In the genomic region with DNA sequence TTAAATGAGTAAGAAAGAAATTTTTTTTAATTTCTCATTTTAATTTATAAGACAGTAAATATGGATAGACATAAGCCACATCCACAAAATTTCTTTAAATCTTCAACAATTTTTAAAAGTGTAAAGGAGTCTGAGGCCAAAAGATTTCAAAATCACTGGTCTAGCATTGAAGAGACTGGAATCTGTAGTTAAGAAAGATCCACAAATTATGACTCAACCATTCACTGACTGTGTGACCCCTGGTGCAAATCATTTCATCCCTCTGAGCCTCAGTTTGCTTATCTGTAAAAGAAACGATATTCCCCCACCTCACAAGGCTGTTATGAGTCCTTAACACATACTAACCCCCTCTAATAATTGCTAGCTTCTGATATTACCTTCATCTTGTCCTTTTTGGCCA, we compare ENCODE assay signal across 1 cellular context.
TF ChIP-seq lines count a peak whose summit lies in the region.

No MANE protein-coding gene starts in this region.

TF ChIP-seq in IMR-90, 13 proteins besides CTCF, POLR2A, EP300 and RAD21:
- TF ChIP-seq CEBPB (IDR thresholded peaks at IDR 0.05; ENCODE audit: low read depth, low read length) (no peak), MAZ (IDR thresholded peaks at IDR 0.05; ENCODE audit: borderline replicate concordance, low read depth, low read length) (no peak)
